ENCODE assay signal across 25 cellular contexts in the genomic region with DNA sequence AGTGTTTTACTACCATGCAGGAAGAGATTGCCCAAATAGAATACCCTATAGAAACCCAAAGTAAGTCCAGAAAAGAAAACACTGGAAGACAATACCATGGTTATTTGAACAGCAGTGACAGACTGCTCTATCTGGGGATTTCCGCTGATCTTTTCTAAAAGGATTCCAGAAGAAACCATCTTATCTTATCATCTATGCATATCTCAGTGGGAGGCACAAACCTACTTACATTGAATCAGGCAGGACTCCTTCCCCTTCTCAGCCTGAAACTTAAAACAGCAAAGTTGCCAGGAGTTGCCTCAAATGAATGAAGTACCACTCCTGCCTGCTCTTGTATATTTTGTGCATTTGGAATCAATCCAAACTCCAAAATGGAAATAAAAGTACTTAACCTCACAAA. TPM values are rescaled to one million over a fixed set of nuclear protein-coding genes. Genes with fewer than 3 reads are reported as not detected.
DNase-seq lines count a peak whose midpoint lies in the region; ATAC-seq, FAIRE-seq and TF ChIP-seq lines count a peak whose summit lies in the region.
"Had no signal": no experiment of that assay in that cellular context is flagged by ENCODE, and none has a peak within 500 bp of the region (broad histone marks: within the 10 kb centered on the region; RNA-seq: fewer than 3 reads in every experiment).

No MANE protein-coding gene starts in this region.

- H3K4me1 ChIP-seq in HUES6 (ENCODE audit: control insufficient read depth, insufficient read depth, low read length) (peaks cover 4% of the 10 kb centered on the region; the same call in 1 of the 2 replicates), astrocyte (ENCODE audit: insufficient read depth, low read length) (no peaks in the 10 kb centered on the region), left lung (peaks cover 4 to 28% of the 10 kb centered on the region in 2 donors)
- H3K4me1 ChIP-seq: testis had no signal

- no peaks in the 10 kb centered on the region for H4K20me1 ChIP-seq in astrocyte (ENCODE audit: insufficient read depth, low read length)

- H3K36me3 ChIP-seq in HUES6 (ENCODE audit: control insufficient read depth, insufficient read depth, low read length): peaks cover 64% of the 10 kb centered on the region
- peaks cover 3% of the 10 kb centered on the region for H3K36me3 ChIP-seq in astrocyte (ENCODE audit: insufficient read depth, low read length)
- H3K36me3 ChIP-seq in left lung: no peaks in the 10 kb centered on the region

- no peaks in the 10 kb centered on the region for H3K9me3 Mint-ChIP-seq in astrocyte (ENCODE audit: unreplicated experiment)

- H3K27ac ChIP-seq in HUES6 (ENCODE audit: low read depth, low read length): peak overlapping the region; percentile 53; the same call in 1 of the 2 replicates
- no peak overlapping the region for H3K27ac ChIP-seq in astrocyte (ENCODE audit: low read depth, low read length)
- peak overlapping the region in 1 of 2 donors; percentile 13 for H3K27ac ChIP-seq in left lung
- H3K27ac ChIP-seq: adrenal gland, testis had no signal

- H3K4me3 ChIP-seq in HUES6 (ENCODE audit: low read depth, low read length) (no peak overlapping the region), astrocyte (ENCODE audit: insufficient read depth, low read depth, low read length) (no peak overlapping the region), left lung (no peak overlapping the region)
- H3K4me3 ChIP-seq: adrenal gland, smooth muscle cell, testis had no signal

- H3K9me3 ChIP-seq in HUES6 (ENCODE audit: control insufficient read depth, insufficient read depth, low read depth, low read length) (no peaks in the 10 kb centered on the region), astrocyte (ENCODE audit: insufficient read depth, low read depth, low read length) (no peaks in the 10 kb centered on the region), left lung (no peaks in the 10 kb centered on the region)
- H3K9me3 ChIP-seq: adrenal gland, testis had no signal

- H3K4me2 ChIP-seq in astrocyte (ENCODE audit: low read length): peak overlapping the region; percentile 3
- H3K4me2 ChIP-seq: smooth muscle cell had no signal

- intact Hi-C loops in left lung (cut with DNase I): loop anchor here in 1 of 2 donors (10.0 kb wide), 1 partner anchor 85 kb away; the partner anchor contains the start of genes FGD6 and VEZT

- FAIRE-seq in astrocyte (lab: Jason Lieb, UNC): peak; percentile 52
- FAIRE-seq: islet of Langerhans had no signal

- no peaks in the 10 kb centered on the region for H3K27me3 Mint-ChIP-seq in astrocyte (ENCODE audit: low read depth, unreplicated experiment)

- in situ Hi-C loops in GM13976 (cut with MboI; ENCODE audit: low sequenced_read_pairs, unreplicated experiment): no loop called here

- ATAC-seq in left lung (peak; percentile 35), HG02759 (IDR thresholded peaks at IDR 0.05; ENCODE audit: unreplicated experiment) (no peak)
- ATAC-seq: activated CD8-positive, alpha-beta T cell treated with anti-CD3 and anti-CD28 coated beads, Interleukin-2, amount 10 ng/mL, durations not matched to agents 7 days and 5 days had no signal

- H3K27me3 ChIP-seq in HUES6 (ENCODE audit: control insufficient read depth, insufficient read depth, low read length) (no peaks in the 10 kb centered on the region), astrocyte (ENCODE audit: insufficient read depth, low read length) (no peaks in the 10 kb centered on the region), left lung (no peaks in the 10 kb centered on the region)
- H3K27me3 ChIP-seq: adrenal gland, testis had no signal

- H3K36me3 Mint-ChIP-seq in astrocyte (ENCODE audit: low read depth, unreplicated experiment): peaks cover 7% of the 10 kb centered on the region

- H2AFZ ChIP-seq in astrocyte (ENCODE audit: low read depth, low read length): no peak overlapping the region

- no peaks in the 10 kb centered on the region for H3K79me2 ChIP-seq in astrocyte (ENCODE audit: insufficient read depth, low read length)

- H3K9ac ChIP-seq in HUES6 (ENCODE audit: low read length) (peak overlapping the region; percentile 24), astrocyte (ENCODE audit: low read length) (no peak overlapping the region)

- H3K4me3 Mint-ChIP-seq in astrocyte (ENCODE audit: unreplicated experiment): no peak overlapping the region
- H3K4me3 Mint-ChIP-seq: activated CD8-positive, alpha-beta T cell treated with anti-CD3 and anti-CD28 coated beads, Interleukin-2, amount 10 ng/mL, durations not matched to agents 7 days and 5 days; CD14-positive monocyte had no signal

- H3K27ac Mint-ChIP-seq in astrocyte (ENCODE audit: unreplicated experiment): no peak overlapping the region
- H3K27ac Mint-ChIP-seq: activated CD8-positive, alpha-beta T cell treated with anti-CD3 and anti-CD28 coated beads, Interleukin-2, amount 10 ng/mL, durations not matched to agents 7 days and 5 days had no signal

- DNase-seq in Daoy (ENCODE audit: low read depth): peak; percentile 55
- peak; percentile 62 for DNase-seq in astrocyte (ENCODE audit: low read depth)
- DNase-seq in left lung: no peak
- no peak for DNase-seq in NCI-H2029 (lab: John Stamatoyannopoulos, UW)
- DNase-seq in NOMO-1 treated with dmso at 0.1 percent for 144 hours (lab: John Stamatoyannopoulos, UW; ENCODE audit: unreplicated experiment): no peak
- no peak for DNase-seq in GM13976 (ENCODE audit: low spot score)
- DNase-seq: activated CD4-positive, alpha-beta T cell treated with anti-CD3 and anti-CD28 coated beads for 1 hour; activated CD8-positive, alpha-beta T cell treated with anti-CD3 and anti-CD28 coated beads, Interleukin-2, amount 10 ng/mL, durations not matched to agents 7 days and 5 days; activated T-cell treated with anti-CD3 and anti-CD28 coated beads, Interleukin-2, amount 50 U/mL, for 1 hour; adrenal gland; caudate nucleus; DMS 273 treated with DMSO at 0.1 percent for 48 hours; GF-D8; Kasumi-1; NCI-H1092; NCI-H524 treated with DMSO at 0.1 percent for 48 hours; stimulated activated CD4-positive, alpha-beta T cell treated with anti-CD3 and anti-CD28 coated beads, Interleukin-4, amount 100 ng/mL, for 1 hour; stimulated activated naive CD4-positive, alpha-beta T cell; SW 1271; testis had no signal

- TF ChIP-seq CTCF in astrocyte (IDR thresholded peaks at IDR 0.05; ENCODE audit: insufficient read depth, low read depth, low read length) (no peak), left lung (IDR thresholded peaks at IDR 0.05) (no peak), GM13976 (IDR thresholded peaks at IDR 0.05; ENCODE audit: borderline replicate concordance, control extremely low read depth, extremely low read depth, insufficient read depth, missing control alignments) (no peak)

- peaks cover 6% of the 10 kb centered on the region for H3K4me1 Mint-ChIP-seq in astrocyte (ENCODE audit: low read depth, unreplicated experiment)

RNA-seq across cellular contexts. Expression of gene NR2C1, which starts 56.7 kb away (rescaled TPM):
- total RNA-seq in Daoy (2014; rRNA removed; shearing (Covaris generic)): 25.0 and 25.9 TPM in 2 replicates
- total RNA-seq in astrocyte (44.3 and 46.3 TPM in 2 replicates), left lung (10 to 100 TPM; 28.8 to 32.3 TPM)

Comparison
In these comparisons a context has a peak if more than half of its experiments do, and no peak if none do; other contexts are left out.
1. DNase-seq: peak in Daoy (single experiment) and astrocyte (single experiment); none in left lung (0 of 2), NCI-H2029 (single experiment), NOMO-1 treated with dmso at 0.1 percent for 144 hours (single experiment) and GM13976 (single experiment).